ENCODE assay signal across 8 cellular contexts in genomic region chr3:97872209-97873042, GRCh38. TPM values are rescaled to one million over a fixed set of nuclear protein-coding genes. Genes with fewer than 3 reads are reported as not detected.
DNase-seq lines count a peak whose midpoint lies in the region; ATAC-seq lines count a peak whose summit lies in the region.

No MANE protein-coding gene starts in this region.

- DNase-seq in LHCN-M2 (ENCODE audit: low read depth): peak; percentile 94
- DNase-seq in activated T-helper 9 cell treated with anti-CD3 and anti-CD28 coated beads, Interleukin-2, amount 50 U/mL, for 16 hours (ENCODE audit: low read depth): peak; percentile 13
- peak; percentile 36 for DNase-seq in hepatic stellate cell (ENCODE audit: low spot score)
- DNase-seq in stimulated activated CD8-positive, alpha-beta memory T cell treated with anti-CD3 and anti-CD28 coated beads, Interleukin-4, amount 100 ng/mL, for 48 hours: peak; percentile 30
- no peak for DNase-seq in NCI-H1436 treated with DMSO at 0.1 percent for 48 hours (lab: John Stamatoyannopoulos, UW)
- no peak for DNase-seq in cerebellar nuclear complex (lab: John Stamatoyannopoulos, UW)
- DNase-seq in DMS114 treated with DMSO at 0.1 percent for 48 hours (lab: John Stamatoyannopoulos, UW; ENCODE audit: unreplicated experiment): no peak

- no peak for ATAC-seq in HG02973 (IDR thresholded peaks at IDR 0.05; ENCODE audit: unreplicated experiment)

RNA-seq across cellular contexts. Expression of gene CRYBG3, which starts 50.6 kb away (rescaled TPM):
- 16.8 and 18.8 TPM in 2 replicates for total RNA-seq in LHCN-M2 (2014; rRNA removed)
- polyA plus RNA-seq in LHCN-M2 (2012): 2.4 TPM

Comparison
In these comparisons a context has a peak if more than half of its experiments do, and no peak if none do; other contexts are left out.
1. DNase-seq: peak in LHCN-M2 (single experiment), activated T-helper 9 cell treated with anti-CD3 and anti-CD28 coated beads, Interleukin-2, amount 50 U/mL, for 16 hours (single experiment), hepatic stellate cell (single experiment) and stimulated activated CD8-positive, alpha-beta memory T cell treated with anti-CD3 and anti-CD28 coated beads, Interleukin-4, amount 100 ng/mL, for 48 hours (single experiment); none in NCI-H1436 treated with DMSO at 0.1 percent for 48 hours (single experiment), cerebellar nuclear complex (0 of 2) and DMS114 treated with DMSO at 0.1 percent for 48 hours (single experiment).